ENCODE assay signal across 1 cellular context in genomic region chr10:82813856-82814255, GRCh38.
TF ChIP-seq lines count a peak whose summit lies in the region.

No MANE protein-coding gene starts in this region.

TF ChIP-seq in GM12878, 131 proteins besides CTCF, POLR2A, EP300 and RAD21 (continued from another document):
- peak; percentile 59; the same call in 1 of the 2 replicates for TF ChIP-seq TCF7 (IDR thresholded peaks at IDR 0.05; ENCODE audit: borderline replicate concordance)
- TF ChIP-seq RUNX3 (IDR thresholded peaks at IDR 0.05; ENCODE audit: low read length): peak; percentile 64; the same call in 1 of the 2 replicates
- TF ChIP-seq, protein P1, sequence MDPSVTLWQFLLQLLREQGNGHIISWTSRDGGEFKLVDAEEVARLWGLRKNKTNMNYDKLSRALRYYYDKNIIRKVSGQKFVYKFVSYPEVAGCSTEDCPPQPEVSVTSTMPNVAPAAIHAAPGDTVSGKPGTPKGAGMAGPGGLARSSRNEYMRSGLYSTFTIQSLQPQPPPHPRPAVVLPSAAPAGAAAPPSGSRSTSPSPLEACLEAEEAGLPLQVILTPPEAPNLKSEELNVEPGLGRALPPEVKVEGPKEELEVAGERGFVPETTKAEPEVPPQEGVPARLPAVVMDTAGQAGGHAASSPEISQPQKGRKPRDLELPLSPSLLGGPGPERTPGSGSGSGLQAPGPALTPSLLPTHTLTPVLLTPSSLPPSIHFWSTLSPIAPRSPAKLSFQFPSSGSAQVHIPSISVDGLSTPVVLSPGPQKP (IDR thresholded peaks at IDR 0.05; ENCODE audit: low read depth, low read length): no peak
- TF ChIP-seq NFIC (IDR thresholded peaks at IDR 0.05; ENCODE audit: low read depth, low read length): no peak
- no peak for TF ChIP-seq FOS (IDR thresholded peaks at IDR 0.05; ENCODE audit: borderline replicate concordance, extremely low read depth, insufficient read length)
TF ChIP-seq in GM12878: peak in this region for 3.
